In the genomic region with DNA sequence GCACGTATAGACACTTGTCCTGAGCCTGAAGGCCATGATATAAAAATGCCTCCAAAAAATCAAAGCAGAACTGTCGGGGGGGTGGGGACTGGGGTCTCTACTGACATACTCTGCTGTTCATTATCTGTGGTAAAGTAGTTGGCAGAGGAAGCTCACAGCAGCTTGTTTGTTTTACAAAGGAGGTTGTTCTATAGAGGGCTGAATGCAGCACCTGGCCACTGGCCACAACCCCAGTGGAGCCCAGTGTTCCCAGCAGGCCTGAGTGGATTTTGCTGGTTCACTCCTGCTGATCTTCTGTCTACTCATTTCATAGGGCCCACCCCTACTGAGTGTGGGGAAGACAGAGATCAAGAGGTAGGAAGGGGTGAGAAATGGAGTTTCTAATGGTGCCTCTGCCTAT, we compare ENCODE assay signal across 17 cellular contexts.
DNase-seq lines count a peak whose midpoint lies in the region; ATAC-seq and TF ChIP-seq lines count a peak whose summit lies in the region.
"Had no signal": no experiment of that assay in that cellular context is flagged by ENCODE, and none has a peak within 500 bp of the region (broad histone marks: within the 10 kb centered on the region; RNA-seq: fewer than 3 reads in every experiment).

No MANE protein-coding gene starts in this region.

- peaks cover 3% of the 10 kb centered on the region for H3K9me3 Mint-ChIP-seq in endodermal cell
- H3K9me3 Mint-ChIP-seq: T-helper 1 cell treated with Interleukin-12 subunit alpha and Interleukin-12 subunit beta and Interleukin-4 antibody, amounts not matched to agents 30 μg/mL and 1 μg/mL, for 36 hours had no signal

- no peaks in the 10 kb centered on the region for H3K36me3 ChIP-seq in endodermal cell (ENCODE audit: control insufficient read depth, insufficient read depth, low read length)

- H3K27ac ChIP-seq in endodermal cell (ENCODE audit: low read depth, low read length): no peak overlapping the region
- H3K27ac ChIP-seq: HL-60 had no signal

- H3K27me3 Mint-ChIP-seq in endodermal cell (ENCODE audit: insufficient read depth): no peaks in the 10 kb centered on the region

- no peak overlapping the region for H3K4me3 Mint-ChIP-seq in endodermal cell
- H3K4me3 Mint-ChIP-seq: CD8-positive, alpha-beta memory T cell; T-helper 1 cell treated with Interleukin-12 subunit alpha and Interleukin-12 subunit beta and Interleukin-4 antibody, amounts not matched to agents 30 μg/mL and 1 μg/mL, for 36 hours had no signal

- no peak overlapping the region for H3K4me3 ChIP-seq in endodermal cell (ENCODE audit: low read length)

- H3K9me3 ChIP-seq in endodermal cell (ENCODE audit: control insufficient read depth, low read length): peaks cover 4% of the 10 kb centered on the region

- no peak for ATAC-seq in GM21528 (IDR thresholded peaks at IDR 0.05; ENCODE audit: low FRiP score, unreplicated experiment)
- ATAC-seq: HCT116 had no signal

- no peaks in the 10 kb centered on the region for H3K4me1 ChIP-seq in endodermal cell (ENCODE audit: control insufficient read depth, insufficient read depth, low read length)

- H3K27ac Mint-ChIP-seq in endodermal cell: peak overlapping the region; percentile 66
- H3K27ac Mint-ChIP-seq: CD8-positive, alpha-beta memory T cell; T-helper 1 cell treated with Interleukin-12 subunit alpha and Interleukin-12 subunit beta and Interleukin-4 antibody, amounts not matched to agents 30 μg/mL and 1 μg/mL, for 36 hours had no signal

- WGBS in endodermal cell (ENCODE audit: insufficient coverage in 1 of 2, insufficient read length in 1 of 2), 2 experiments: 80 to 82% methylated on average over 1 to 2 of the region's 2 CpGs

- no peaks in the 10 kb centered on the region for H3K36me3 Mint-ChIP-seq in endodermal cell (ENCODE audit: low read depth)

- H3K4me1 Mint-ChIP-seq in endodermal cell: peaks cover 8% of the 10 kb centered on the region
- H3K4me1 Mint-ChIP-seq: CD8-positive, alpha-beta memory T cell had no signal

- H3K27me3 ChIP-seq in endodermal cell (ENCODE audit: control insufficient read depth, insufficient read depth, low read length, poor library complexity, severe bottlenecking): no peaks in the 10 kb centered on the region

- peak; percentile 20 for DNase-seq in NCI-H1105 treated with DMSO at 0.1 percent for 48 hours (lab: John Stamatoyannopoulos, UW)
- no peak for DNase-seq in NCI-H1105 (lab: John Stamatoyannopoulos, UW)
- DNase-seq in COLO668 (lab: John Stamatoyannopoulos, UW; ENCODE audit: unreplicated experiment): peak; percentile 32
- peak; percentile 95 for DNase-seq in NCI-H146 (lab: John Stamatoyannopoulos, UW)
- no peak for DNase-seq in endodermal cell
- no peak for DNase-seq in activated CD4-positive, alpha-beta T cell treated with anti-CD3 and anti-CD28 coated beads for 4 hours
- no peak for DNase-seq in KG1 (lab: John Stamatoyannopoulos, UW)
- DNase-seq: CD8-positive, alpha-beta memory T cell; DMS 273 treated with DMSO at 0.1 percent for 48 hours; MV-4-11; NCI-H1436; NCI-H446 treated with DMSO at 0.1 percent for 48 hours; SIG-M5 had no signal

- H3K9ac ChIP-seq in endodermal cell (ENCODE audit: extremely low read depth, low read length, poor library complexity, severe bottlenecking): no peak overlapping the region

- no peak for TF ChIP-seq CTCF in endodermal cell (conservative IDR thresholded peaks at IDR 0.05)

Comparison
In these comparisons a context has a peak if more than half of its experiments do, and no peak if none do; other contexts are left out.
1. DNase-seq: peak in NCI-H1105 treated with DMSO at 0.1 percent for 48 hours (single experiment), COLO668 (single experiment) and NCI-H146 (single experiment); none in NCI-H1105 (single experiment), endodermal cell (single experiment), activated CD4-positive, alpha-beta T cell treated with anti-CD3 and anti-CD28 coated beads for 4 hours (0 of 2) and KG1 (single experiment).